ENCODE assay signal across 8 cellular contexts in genomic region chr17:57523926-57524634, GRCh38.
A peak's percentile ranks its signal among the peaks of the same experiment; 100 is the strongest.
DNase-seq lines count a peak whose midpoint lies in the region; ATAC-seq and TF ChIP-seq lines count a peak whose summit lies in the region.

No MANE protein-coding gene starts in this region.

- H3K36me3 ChIP-seq in smooth muscle cell (ENCODE audit: low read depth), result no peaks in the 10 kb centered on the region

- DNase-seq in NCI-H146 (lab: John Stamatoyannopoulos, UW) (peak; percentile 56), NCI-H146 treated with DMSO at 0.1 percent for 48 hours (lab: John Stamatoyannopoulos, UW; ENCODE audit: unreplicated experiment) (no peak), NCI-H82 treated with DMSO at 0.1 percent for 48 hours (lab: John Stamatoyannopoulos, UW; ENCODE audit: unreplicated experiment) (peak; percentile 94), fibroblast of pulmonary artery (ENCODE audit: low read depth) (peak; percentile 24), smooth muscle cell (lab: John Stamatoyannopoulos, UW; ENCODE audit: unreplicated experiment) (no peak), SIG-M5 (lab: John Stamatoyannopoulos, UW) (no peak)

- no peak for TF ChIP-seq CTCF in fibroblast of pulmonary artery (IDR thresholded peaks at IDR 0.05; ENCODE audit: low read length, missing control alignments)
- no peak for TF ChIP-seq CTCF in smooth muscle cell (IDR thresholded peaks at IDR 0.05; ENCODE audit: borderline replicate concordance, insufficient read depth, poor library complexity, severe bottlenecking)

- no peak overlapping the region for H3K4me3 ChIP-seq in fibroblast of pulmonary artery (replicated peaks; ENCODE audit: low read depth, low read length)
- no peak overlapping the region for H3K4me3 ChIP-seq in smooth muscle cell

- H3F3A ChIP-seq in smooth muscle cell (ENCODE audit: low read depth), result peaks cover 8% of the 10 kb centered on the region

- peak overlapping the region; percentile 80 for H3K27ac ChIP-seq in smooth muscle cell (ENCODE audit: low read depth)

- no peaks in the 10 kb centered on the region for H3K27me3 ChIP-seq in smooth muscle cell (ENCODE audit: low read depth)

- peaks cover 47% of the 10 kb centered on the region for H3K4me1 ChIP-seq in smooth muscle cell (ENCODE audit: low read depth)

- no peak for ATAC-seq in HG03095 (IDR thresholded peaks at IDR 0.05; ENCODE audit: unreplicated experiment)
- ATAC-seq in HG03565 (IDR thresholded peaks at IDR 0.05; ENCODE audit: unreplicated experiment), result no peak

- WGBS in smooth muscle cell (ENCODE audit: low lambda C conversion rate), result 45% methylated on average over 7 of the region's 7 CpGs

- H3K4me2 ChIP-seq in smooth muscle cell, result peak overlapping the region; percentile 30

- H3K9me3 ChIP-seq in smooth muscle cell (replicated peaks; ENCODE audit: low read depth), result no peaks in the 10 kb centered on the region

- no peak overlapping the region for H2AFZ ChIP-seq in smooth muscle cell (ENCODE audit: low read depth)

- peaks cover under 1% of the 10 kb centered on the region for H4K20me1 ChIP-seq in smooth muscle cell (ENCODE audit: low read depth)

- no peaks in the 10 kb centered on the region for H3K79me2 ChIP-seq in smooth muscle cell (ENCODE audit: low read depth)

- H3K9ac ChIP-seq in smooth muscle cell (ENCODE audit: low read depth), result peak overlapping the region; percentile 13

Comparison
In these comparisons a context has a peak if more than half of its experiments do, and no peak if none do; other contexts are left out.
1. DNase-seq: peak in NCI-H146 (single experiment), NCI-H82 treated with DMSO at 0.1 percent for 48 hours (single experiment) and fibroblast of pulmonary artery (single experiment); none in NCI-H146 treated with DMSO at 0.1 percent for 48 hours (single experiment), smooth muscle cell (single experiment) and SIG-M5 (single experiment).